ENCODE assay signal across 14 cellular contexts in the genomic region with DNA sequence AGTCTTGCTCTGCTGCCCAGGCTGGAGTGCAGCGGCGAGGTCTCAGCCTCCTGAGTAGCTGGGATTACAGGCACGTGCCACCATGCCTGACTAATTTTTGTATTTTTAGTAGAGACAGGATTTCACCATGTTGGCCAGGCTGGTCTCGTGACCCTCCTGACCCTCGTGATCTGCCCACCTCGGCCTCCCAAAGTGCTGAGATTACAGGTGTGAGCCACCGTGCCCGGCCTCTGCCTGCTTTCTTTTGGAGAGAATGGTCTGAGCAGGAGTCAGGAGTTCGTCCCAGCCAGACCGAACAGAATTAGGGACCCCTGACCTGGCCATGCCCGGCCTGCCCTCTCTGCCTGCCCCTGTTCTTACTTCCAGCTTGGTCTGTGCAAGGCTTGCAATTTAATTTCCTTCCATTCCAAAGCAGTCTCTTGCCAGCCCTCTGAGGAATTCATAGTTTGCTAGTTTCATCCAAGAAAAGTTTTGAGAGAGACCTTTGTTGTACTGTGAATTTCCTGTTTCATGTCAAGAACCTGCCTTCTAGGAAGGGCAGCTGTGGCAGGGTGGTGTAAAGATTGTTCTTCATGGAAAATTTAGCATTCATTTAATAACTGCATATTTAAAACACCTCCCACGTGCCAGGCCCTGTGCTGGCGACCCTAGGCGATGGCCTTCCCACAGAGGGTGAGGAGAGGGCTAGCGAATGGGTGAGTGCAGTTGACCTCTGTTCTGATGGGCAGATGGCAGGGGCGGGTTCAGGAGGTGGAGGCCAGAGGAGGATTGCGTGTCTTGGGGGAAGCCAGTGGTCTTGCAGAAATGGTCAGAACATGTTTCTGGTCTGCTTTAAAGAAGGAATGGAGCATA. TPM values are rescaled to one million over a fixed set of nuclear protein-coding genes. Genes with fewer than 3 reads are reported as not detected.
DNase-seq lines count a peak whose midpoint lies in the region; ATAC-seq and TF ChIP-seq lines count a peak whose summit lies in the region.
"Had no signal": no experiment of that assay in that cellular context is flagged by ENCODE, and none has a peak within 500 bp of the region (broad histone marks: within the 10 kb centered on the region; RNA-seq: fewer than 3 reads in every experiment).

No MANE protein-coding gene starts in this region.

- in situ Hi-C loops in GM13977 (cut with MboI; ENCODE audit: low pct_unique_long_range_greater_than_20kb, low sequenced_read_pairs, unreplicated experiment) = loop anchor here (5.0 kb wide), 1 partner anchor 69 kb away; no protein-coding TSS in a partner anchor

- H3K27me3 ChIP-seq in H7 (ENCODE audit: control insufficient read depth, insufficient read depth, low read length) (no peaks in the 10 kb centered on the region), PC-9 (ENCODE audit: insufficient read depth, low read depth) (no peaks in the 10 kb centered on the region)
- H3K27me3 ChIP-seq: upper lobe of left lung had no signal

- peaks cover 2% of the 10 kb centered on the region for H3K36me3 Mint-ChIP-seq in activated naive CD8-positive, alpha-beta T cell treated with anti-CD3 and anti-CD28 coated beads for 36 hours
- peaks cover 0 to 21% (median 0%) of the 10 kb centered on the region in 3 donors for H3K36me3 Mint-ChIP-seq in naive thymus-derived CD8-positive, alpha-beta T cell

- no peak overlapping the region for H2AFZ ChIP-seq in PC-9

- no peak for ATAC-seq in naive thymus-derived CD8-positive, alpha-beta T cell
- ATAC-seq: activated T-cell treated with anti-CD3 and anti-CD28 coated beads, Interleukin-2, amount 50 U/mL, for 4 hours had no signal

- H4K20me1 ChIP-seq in PC-9 (ENCODE audit: insufficient read depth) = peaks cover 8% of the 10 kb centered on the region; the same call in 1 of the 2 replicates

- H3K36me3 ChIP-seq in H7 (replicated peaks; ENCODE audit: control insufficient read depth, insufficient read depth, low read length) = peaks cover 2% of the 10 kb centered on the region; the same call in 1 of the 2 replicates
- no peaks in the 10 kb centered on the region for H3K36me3 ChIP-seq in PC-9 (ENCODE audit: low read depth)
- H3K36me3 ChIP-seq: upper lobe of left lung had no signal

- POLR2A ChIA-PET in naive thymus-derived CD8-positive, alpha-beta T cell (lab: Charles Lee) = interaction anchor here (0.5 to 3.5 kb wide), 7 partner anchors 33 to 286 kb away, joined by 3 to 29 read pairs (median 9); a partner anchor contains a TSS
- POLR2A ChIA-PET in PC-9 (lab: Charles Lee; ENCODE audit: unreplicated experiment) = no interaction called here

- H3K4me1 Mint-ChIP-seq in activated naive CD8-positive, alpha-beta T cell treated with anti-CD3 and anti-CD28 coated beads for 36 hours = peaks cover 52% of the 10 kb centered on the region
- H3K4me1 Mint-ChIP-seq in naive thymus-derived CD8-positive, alpha-beta T cell = peaks cover 36 to 81% (median 65%) of the 10 kb centered on the region in 4 donors

- TF ChIP-seq CTCF in 22Rv1 (IDR thresholded peaks at IDR 0.05) (no peak), GM13977 (IDR thresholded peaks at IDR 0.05; ENCODE audit: extremely low read depth, insufficient read depth, missing control alignments) (no peak), PC-9 (conservative IDR thresholded peaks at IDR 0.05) (no peak)

- DNase-seq in H7 (peak; percentile 26), NOMO-1 treated with DMSO at 0.1 percent for 48 hours (lab: John Stamatoyannopoulos, UW; ENCODE audit: unreplicated experiment) (no peak), nucleus accumbens (lab: John Stamatoyannopoulos, UW) (no peak), GM13977 (ENCODE audit: low spot score) (no peak), PC-9 (no peak)
- DNase-seq in activated naive CD8-positive, alpha-beta T cell treated with anti-CD3 and anti-CD28 coated beads for 36 hours = no peak
- DNase-seq in naive thymus-derived CD8-positive, alpha-beta T cell = no peak
- DNase-seq: activated T-cell treated with anti-CD3 and anti-CD28 coated beads, Interleukin-2, amount 50 U/mL, for 4 hours; effector CD4-positive, alpha-beta T cell; NCI-H2171 treated with DMSO at 0.1 percent for 48 hours; stimulated activated CD4-positive, alpha-beta T cell treated with anti-CD3 and anti-CD28 coated beads, Interleukin-12 subunit alpha, Interleukin-12 subunit beta, amount 100 ng/mL, for 4 hours; upper lobe of left lung had no signal

- H3K79me2 ChIP-seq in PC-9 (ENCODE audit: low read depth) = peaks cover 34% of the 10 kb centered on the region

- peak overlapping the region; percentile 79 for H3K27ac Mint-ChIP-seq in activated naive CD8-positive, alpha-beta T cell treated with anti-CD3 and anti-CD28 coated beads for 36 hours
- H3K27ac Mint-ChIP-seq in naive thymus-derived CD8-positive, alpha-beta T cell = peak overlapping the region; percentile 62 to 92 (median 82)

- intact Hi-C loops in PC-9 (cut with micrococcal nuclease; ENCODE audit: unreplicated experiment) = loop anchor here (10.0 kb wide), 1 partner anchor 197 kb away; no protein-coding TSS in a partner anchor

- H3K9me3 Mint-ChIP-seq in activated naive CD8-positive, alpha-beta T cell treated with anti-CD3 and anti-CD28 coated beads for 36 hours = no peaks in the 10 kb centered on the region
- no peaks in the 10 kb centered on the region for H3K9me3 Mint-ChIP-seq in naive thymus-derived CD8-positive, alpha-beta T cell
- H3K9me3 Mint-ChIP-seq: activated T-cell treated with anti-CD3 and anti-CD28 coated beads, Interleukin-2, amount 50 U/mL, for 4 hours had no signal

- H3K27ac ChIP-seq in 22Rv1 = 0 out of 2 replicates have a peak overlapping the region, but pooled peaks have one; percentile 1
- H3K27ac ChIP-seq in PC-9 = no peak overlapping the region

- no peak overlapping the region for H3K4me3 Mint-ChIP-seq in activated naive CD8-positive, alpha-beta T cell treated with anti-CD3 and anti-CD28 coated beads for 36 hours
- peak overlapping the region in 7 of 10 donors; percentile 36 to 64 (median 46) for H3K4me3 Mint-ChIP-seq in naive thymus-derived CD8-positive, alpha-beta T cell
- H3K4me3 Mint-ChIP-seq: activated T-cell treated with anti-CD3 and anti-CD28 coated beads, Interleukin-2, amount 50 U/mL, for 4 hours had no signal

- no peaks in the 10 kb centered on the region for H3K27me3 Mint-ChIP-seq in activated naive CD8-positive, alpha-beta T cell treated with anti-CD3 and anti-CD28 coated beads for 36 hours
- H3K27me3 Mint-ChIP-seq in naive thymus-derived CD8-positive, alpha-beta T cell = peaks cover 0 to 1% (median 0%) of the 10 kb centered on the region in 5 donors

- peaks cover 10% of the 10 kb centered on the region; the same call in 1 of the 2 replicates for H3F3A ChIP-seq in PC-9 (ENCODE audit: insufficient read depth, low read depth)

- CTCF ChIA-PET in PC-9 (lab: Charles Lee) = interaction anchor here (0.8 to 2.0 kb wide), 2 partner anchors 41 to 67 kb away, joined by 3 to 7 read pairs; no protein-coding TSS in a partner anchor

- H3K9me2 ChIP-seq in PC-9 (ENCODE audit: insufficient read depth) = no peaks in the 10 kb centered on the region

- peaks cover 5% of the 10 kb centered on the region; the same call in 1 of the 2 replicates for H3K4me1 ChIP-seq in PC-9 (replicated peaks; ENCODE audit: insufficient read depth)

- H3K4me3 ChIP-seq in H7 (ENCODE audit: insufficient read depth, low read depth, low read length) (no peak overlapping the region), PC-9 (no peak overlapping the region)
- H3K4me3 ChIP-seq: upper lobe of left lung had no signal

- no TSS peak for BruUV-seq in PC-9 (replicated peaks; lab: Mats Ljungman, UMichigan)

- H3K9me3 ChIP-seq in PC-9 (ENCODE audit: insufficient read depth, low read depth) = no peaks in the 10 kb centered on the region
- H3K9me3 ChIP-seq: upper lobe of left lung had no signal

- H3K4me2 ChIP-seq in PC-9 = no peak overlapping the region

RNA-seq across cellular contexts. Expression of a gene that starts 43.0 kb away (rescaled TPM):
- total RNA-seq in H7 (2014; rRNA removed; shearing (Covaris generic)) = 29.7 and 49.8 TPM in 2 replicates
- total RNA-seq in activated naive CD8-positive, alpha-beta T cell treated with anti-CD3 and anti-CD28 coated beads for 36 hours = 10 to 100 TPM; 29.0 to 30.1 TPM
- total RNA-seq in naive thymus-derived CD8-positive, alpha-beta T cell = 100 to 1,000 TPM; 162 to 165 TPM
- polyA plus RNA-seq in naive thymus-derived CD8-positive, alpha-beta T cell = 10 to 100 TPM; 17.3 to 43.3 (median 20.0) TPM
- total RNA-seq in PC-9 (2021) = 62.1 and 83.3 TPM in 2 replicates

RNA-seq across cellular contexts. Expression of a gene that starts 52.5 kb away (rescaled TPM):
- not detected in 2 replicates for total RNA-seq in H7 (2014; rRNA removed; shearing (Covaris generic))
- total RNA-seq in activated naive CD8-positive, alpha-beta T cell treated with anti-CD3 and anti-CD28 coated beads for 36 hours = not detected
- not detected for total RNA-seq in naive thymus-derived CD8-positive, alpha-beta T cell
- not detected for polyA plus RNA-seq in naive thymus-derived CD8-positive, alpha-beta T cell
- total RNA-seq in PC-9 (2021) = not detected in 2 replicates
- total RNA-seq: upper lobe of left lung had no signal
- polyA plus RNA-seq: BJ had no signal
